Comparison of ENCODE assay signal across 8 cellular contexts in the genomic region with DNA sequence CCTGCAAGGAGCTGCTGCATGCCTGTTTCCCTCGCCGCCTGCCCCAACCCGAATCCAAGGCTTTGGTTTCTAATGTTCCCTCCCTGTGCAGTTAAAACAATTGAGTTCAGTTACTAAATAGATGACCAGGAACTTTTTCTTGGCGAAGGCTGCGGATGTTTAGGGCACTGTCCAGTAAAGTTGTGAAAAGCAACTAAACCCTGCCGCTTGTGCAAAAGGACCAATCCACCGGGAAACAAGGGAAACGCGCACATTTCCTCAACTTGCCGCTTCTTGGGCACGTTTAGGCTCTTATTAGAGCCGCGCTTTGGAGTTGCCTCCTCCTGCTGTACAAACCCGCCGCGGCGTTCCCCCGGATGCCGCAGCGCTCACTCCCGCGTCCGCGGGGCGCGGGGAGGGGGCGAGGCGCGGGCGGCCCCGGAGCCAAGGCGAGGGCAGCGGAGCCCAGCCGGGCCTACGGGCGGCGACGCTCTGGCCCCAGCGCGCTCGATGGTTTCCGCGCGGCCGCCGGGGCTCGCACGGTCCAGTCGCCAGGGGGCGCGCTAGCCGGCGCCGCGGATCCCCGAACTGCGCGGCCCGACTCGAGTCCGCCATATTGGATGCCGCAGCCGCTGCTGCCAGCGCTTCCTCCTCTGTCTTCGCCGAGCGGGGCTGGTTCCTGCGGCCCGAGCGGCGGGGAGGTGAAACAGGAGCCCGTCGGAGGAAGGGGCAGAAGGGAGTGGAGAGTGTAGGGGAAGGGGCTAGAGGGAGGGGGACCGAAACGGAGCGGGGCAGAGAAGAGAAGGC.
A peak's percentile ranks its signal among the peaks of the same experiment; 100 is the strongest.
DNase-seq lines count a peak whose midpoint lies in the region; TF ChIP-seq lines count a peak whose summit lies in the region.

A gene with protein sequence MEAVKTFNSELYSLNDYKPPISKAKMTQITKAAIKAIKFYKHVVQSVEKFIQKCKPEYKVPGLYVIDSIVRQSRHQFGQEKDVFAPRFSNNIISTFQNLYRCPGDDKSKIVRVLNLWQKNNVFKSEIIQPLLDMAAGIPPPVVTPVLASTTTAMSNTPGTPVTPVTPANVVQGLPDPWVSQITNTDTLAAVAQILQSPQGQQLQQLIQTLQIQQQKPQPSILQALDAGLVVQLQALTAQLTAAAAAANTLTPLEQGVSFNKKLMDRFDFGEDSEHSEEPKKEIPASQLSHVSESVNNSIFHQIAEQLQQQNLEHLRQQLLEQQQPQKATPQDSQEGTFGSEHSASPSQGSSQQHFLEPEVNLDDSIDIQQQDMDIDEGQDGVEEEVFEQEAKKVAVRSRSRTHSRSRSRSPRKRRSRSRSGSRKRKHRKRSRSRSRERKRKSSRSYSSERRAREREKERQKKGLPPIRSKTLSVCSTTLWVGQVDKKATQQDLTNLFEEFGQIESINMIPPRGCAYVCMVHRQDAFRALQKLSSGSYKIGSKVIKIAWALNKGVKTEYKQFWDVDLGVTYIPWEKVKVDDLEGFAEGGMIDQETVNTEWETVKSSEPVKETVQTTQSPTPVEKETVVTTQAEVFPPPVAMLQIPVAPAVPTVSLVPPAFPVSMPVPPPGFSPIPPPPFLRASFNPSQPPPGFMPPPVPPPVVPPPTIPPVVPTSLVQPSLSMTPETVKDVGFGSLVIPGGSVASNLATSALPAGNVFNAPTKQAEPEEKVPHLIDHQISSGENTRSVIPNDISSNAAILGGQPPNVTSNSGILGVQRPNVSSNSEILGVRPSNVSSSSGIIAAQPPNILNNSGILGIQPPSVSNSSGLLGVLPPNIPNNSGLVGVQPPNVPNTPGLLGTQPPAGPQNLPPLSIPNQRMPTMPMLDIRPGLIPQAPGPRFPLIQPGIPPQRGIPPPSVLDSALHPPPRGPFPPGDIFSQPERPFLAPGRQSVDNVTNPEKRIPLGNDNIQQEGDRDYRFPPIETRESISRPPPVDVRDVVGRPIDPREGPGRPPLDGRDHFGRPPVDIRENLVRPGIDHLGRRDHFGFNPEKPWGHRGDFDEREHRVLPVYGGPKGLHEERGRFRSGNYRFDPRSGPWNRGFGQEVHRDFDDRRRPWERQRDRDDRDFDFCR (N-terminal part only) (plus strand): TSS at position 593 of the 786 bp plus-strand sequence. CDS start 485 bp downstream, outside the sequence.

- H3K27me3 ChIP-seq in OCI-LY3 (ENCODE audit: low read depth, low read length) (no peaks in the 10 kb centered on the region), mucosa of rectum (ENCODE audit: control insufficient read depth in 2 of 2, insufficient read depth in 2 of 2, low read length in 2 of 2) (no peaks in the 10 kb centered on the region)

- H3K4me3 ChIP-seq in OCI-LY3 (ENCODE audit: low read length) = peak within 1 kb of the TSS; percentile 88
- H3K4me3 ChIP-seq in mucosa of rectum (ENCODE audit: low read length in 2 of 2) = peak within 1 kb of the TSS; percentile 94 to 95

- H3K4me1 ChIP-seq in OCI-LY3 (ENCODE audit: low read length) = peaks cover 19% of the 10 kb centered on the region
- H3K4me1 ChIP-seq in mucosa of rectum (ENCODE audit: control insufficient read depth in 2 of 2, insufficient read depth in 2 of 2, low read length in 2 of 2) = peaks cover 18 to 20% of the 10 kb centered on the region in 2 donors

- peaks cover 46% of the 10 kb centered on the region for H3K79me2 ChIP-seq in OCI-LY3 (ENCODE audit: low read length)

- peak within 1 kb of the TSS; percentile 100 for H2AFZ ChIP-seq in OCI-LY3 (ENCODE audit: low read depth, low read length)

- H3K27ac ChIP-seq in OCI-LY3 (ENCODE audit: low read length) (peak within 1 kb of the TSS; percentile 76), epithelial cell of prostate (peak within 1 kb of the TSS; percentile 95), mucosa of rectum (ENCODE audit: low read depth in 2 of 2, low read length in 2 of 2) (peak within 1 kb of the TSS; percentile 99)

- peak within 1 kb of the TSS; percentile 91 for H3K4me2 ChIP-seq in OCI-LY3 (ENCODE audit: low read length)

- peak within 1 kb of the TSS; percentile 98 for H3K9ac ChIP-seq in OCI-LY3 (ENCODE audit: low read length)
- peak within 1 kb of the TSS; percentile 88 to 98 for H3K9ac ChIP-seq in mucosa of rectum (ENCODE audit: low read depth in 1 of 2, low read length in 2 of 2)

- H3K36me3 ChIP-seq in OCI-LY3 (replicated peaks; ENCODE audit: low read depth, low read length) (no peaks in the 10 kb centered on the region), mucosa of rectum (ENCODE audit: control insufficient read depth in 2 of 2, insufficient read depth in 2 of 2, low read length in 2 of 2) (peaks cover 0 to 3% of the 10 kb centered on the region in 2 donors)

- TF ChIP-seq CTCF in GM20000 (IDR thresholded peaks at IDR 0.05; ENCODE audit: extremely low read depth, missing control alignments) (peak; percentile 98), OCI-LY3 (IDR thresholded peaks at IDR 0.05; ENCODE audit: low read depth, low read length) (peak; percentile 52)

- peak; percentile 94 for DNase-seq in DMS 273 (lab: John Stamatoyannopoulos, UW; ENCODE audit: unreplicated experiment)
- peak; percentile 95 for DNase-seq in GM20000 (ENCODE audit: low spot score)
- DNase-seq in HS-5 (ENCODE audit: low read depth) = peak; percentile 44
- DNase-seq in activated T-cell treated with anti-CD3 and anti-CD28 coated beads for 4 hours = peak; percentile 78
- no peak for DNase-seq in epithelial cell of prostate (ENCODE audit: low read depth, low spot score)
- DNase-seq in stimulated activated CD8-positive, alpha-beta memory T cell treated with anti-CD3 and anti-CD28 coated beads, Interleukin-4, amount 100 ng/mL, for 48 hours = peak; percentile 88

- H4K20me1 ChIP-seq in OCI-LY3 (ENCODE audit: insufficient read depth, low read length) = peaks cover 37% of the 10 kb centered on the region

- no peaks in the 10 kb centered on the region for H3K9me3 ChIP-seq in OCI-LY3 (ENCODE audit: insufficient read depth, low read length)
- H3K9me3 ChIP-seq in mucosa of rectum (ENCODE audit: control insufficient read depth in 2 of 2, low read length in 2 of 2) = no peaks in the 10 kb centered on the region
